In genomic region chr4:119035941-119036737, GRCh38 we compare ENCODE assay signal across 18 cellular contexts.
DNase-seq lines count a peak whose midpoint lies in the region; ATAC-seq and TF ChIP-seq lines count a peak whose summit lies in the region.
"Had no signal": no experiment of that assay in that cellular context is flagged by ENCODE, and none has a peak within 500 bp of the region (broad histone marks: within the 10 kb centered on the region; RNA-seq: fewer than 3 reads in every experiment).

No MANE protein-coding gene starts in this region.

- in situ Hi-C loops in mammary epithelial cell (cut with MboI; ENCODE audit: low sequenced_read_pairs in 2 of 2), result no loop called here

- H3K9me3 Mint-ChIP-seq in osteocyte (ENCODE audit: unreplicated experiment), result no peaks in the 10 kb centered on the region
- H3K9me3 Mint-ChIP-seq: activated naive CD8-positive, alpha-beta T cell treated with anti-CD3 and anti-CD28 coated beads, Interleukin-2, amount 50 U/mL, for 24 hours; CD14-positive monocyte; immature natural killer cell had no signal

- no peak overlapping the region for H3K4me3 ChIP-seq in breast epithelium
- H3K4me3 ChIP-seq in mammary epithelial cell (replicated peaks in 1 of 3; ENCODE audit: insufficient read depth in 1 of 3, low read depth in 2 of 3, low read length in 3 of 3), result no peak overlapping the region
- no peak overlapping the region for H3K4me3 ChIP-seq in foreskin fibroblast (ENCODE audit: low read depth in 1 of 2, low read length in 2 of 2)
- no peak overlapping the region for H3K4me3 ChIP-seq in uterus
- H3K4me3 ChIP-seq: colonic mucosa had no signal

- peak overlapping the region; percentile 15 to 59 for H3K27ac ChIP-seq in breast epithelium
- H3K27ac ChIP-seq in mammary epithelial cell (ENCODE audit: insufficient read depth, low read depth, low read length), result no peak overlapping the region
- peak overlapping the region; percentile 93 to 99 for H3K27ac ChIP-seq in uterus
- H3K27ac ChIP-seq in caudate nucleus (ENCODE audit: low read depth, low read length), result no peak overlapping the region
- H3K27ac ChIP-seq: colonic mucosa, neutrophil had no signal

- CTCF ChIA-PET in mammary epithelial cell (lab: Charles Lee; ENCODE audit: low non-redundant PET), result no interaction called here

- H3K4me1 Mint-ChIP-seq in osteocyte (ENCODE audit: unreplicated experiment), result peaks cover 57% of the 10 kb centered on the region
- H3K4me1 Mint-ChIP-seq: immature natural killer cell had no signal

- no peak for DNase-seq in breast epithelium (ENCODE audit: low spot score in 2 of 2)
- DNase-seq in mammary epithelial cell, result no peak
- peak; percentile 32 to 73 for DNase-seq in foreskin fibroblast
- DNase-seq in osteocyte (ENCODE audit: extremely low spot score, unreplicated experiment), result no peak
- no peak for DNase-seq in uterus
- no peak for DNase-seq in T1000 (lab: John Stamatoyannopoulos, UW)
- no peak for DNase-seq in caudate nucleus (lab: John Stamatoyannopoulos, UW)
- DNase-seq: 8988T; activated naive CD8-positive, alpha-beta T cell treated with anti-CD3 and anti-CD28 coated beads, Interleukin-2, amount 50 U/mL, for 24 hours; colonic mucosa; DMS153; glutamatergic neuron; immature natural killer cell; NCI-H1417; SW 1271 had no signal

- no TSS peak for BruUV-seq in mammary epithelial cell (replicated peaks; lab: Mats Ljungman, UMichigan)

- H3K36me3 Mint-ChIP-seq in osteocyte (ENCODE audit: unreplicated experiment), result no peaks in the 10 kb centered on the region
- H3K36me3 Mint-ChIP-seq: CD14-positive monocyte, immature natural killer cell had no signal

- TF ChIP-seq CTCF in breast epithelium (IDR thresholded peaks at IDR 0.05) (no peak), mammary epithelial cell (conservative IDR thresholded peaks at IDR 0.05 in 1 of 2, IDR thresholded peaks at IDR 0.05 in 1 of 2; ENCODE audit: extremely low read depth in 1 of 2, insufficient read depth in 1 of 2, low read depth in 1 of 2, low read length in 2 of 2) (no peak), foreskin fibroblast (IDR thresholded peaks at IDR 0.05; ENCODE audit: low read depth, low read length) (no peak), osteocyte (IDR thresholded peaks at IDR 0.05) (no peak), uterus (IDR thresholded peaks at IDR 0.05) (no peak)

- H3K36me3 ChIP-seq in breast epithelium, result no peaks in the 10 kb centered on the region
- H3K36me3 ChIP-seq in mammary epithelial cell (ENCODE audit: insufficient read depth, low read length), result no peaks in the 10 kb centered on the region
- no peaks in the 10 kb centered on the region for H3K36me3 ChIP-seq in uterus
- H3K36me3 ChIP-seq: colonic mucosa, neutrophil had no signal

- no peak for ATAC-seq in GM18858 (IDR thresholded peaks at IDR 0.05; ENCODE audit: unreplicated experiment)
- ATAC-seq: activated naive CD8-positive, alpha-beta T cell treated with anti-CD3 and anti-CD28 coated beads, Interleukin-2, amount 50 U/mL, for 24 hours had no signal

- H3K79me2 ChIP-seq in mammary epithelial cell (ENCODE audit: insufficient read depth, low read length), result no peaks in the 10 kb centered on the region

- H3K4me1 ChIP-seq in breast epithelium, result peaks cover 3 to 7% of the 10 kb centered on the region in 2 donors
- peaks cover 20% of the 10 kb centered on the region for H3K4me1 ChIP-seq in mammary epithelial cell (ENCODE audit: insufficient read depth, low read length)
- H3K4me1 ChIP-seq in uterus, result peaks cover 0 to 8% of the 10 kb centered on the region in 2 donors
- H3K4me1 ChIP-seq: colonic mucosa had no signal

- H3K27me3 ChIP-seq in breast epithelium (no peaks in the 10 kb centered on the region), mammary epithelial cell (ENCODE audit: insufficient read depth, low read length) (no peaks in the 10 kb centered on the region), uterus (no peaks in the 10 kb centered on the region)
- H3K27me3 ChIP-seq: colonic mucosa, neutrophil had no signal

- no peaks in the 10 kb centered on the region for H4K20me1 ChIP-seq in mammary epithelial cell (ENCODE audit: insufficient read depth, low read length)

- H3K9me3 ChIP-seq in breast epithelium (no peaks in the 10 kb centered on the region), mammary epithelial cell (replicated peaks; ENCODE audit: insufficient read depth, low read length) (no peaks in the 10 kb centered on the region), uterus (no peaks in the 10 kb centered on the region)
- H3K9me3 ChIP-seq: colonic mucosa, neutrophil had no signal

- intact Hi-C loops in breast epithelium (cut with DNase I; ENCODE audit: low total_unique reads), result no loop called here
- intact Hi-C loops in mammary epithelial cell (cut with micrococcal nuclease), result no loop called here
- intact Hi-C loops in uterus (cut with DNase I; ENCODE audit: low total_unique reads), result loop anchor here (10.0 kb wide), 1 partner anchor 51 kb away; no protein-coding TSS in a partner anchor

- no peak overlapping the region for H2AFZ ChIP-seq in mammary epithelial cell (ENCODE audit: low read depth, low read length)

- 91% methylated on average over 9 of the region's 9 CpGs for WGBS in mammary epithelial cell (ENCODE audit: low coverage, missing lambda C conversion rate)

- dilution Hi-C loops in mammary epithelial cell (cut with HindIII; ENCODE audit: low sequenced_read_pairs), result no loop called here

- H3K27me3 Mint-ChIP-seq in osteocyte (ENCODE audit: unreplicated experiment), result no peaks in the 10 kb centered on the region
- H3K27me3 Mint-ChIP-seq: activated naive CD8-positive, alpha-beta T cell treated with anti-CD3 and anti-CD28 coated beads, Interleukin-2, amount 50 U/mL, for 24 hours had no signal

- H3K4me3 Mint-ChIP-seq in osteocyte (ENCODE audit: unreplicated experiment), result no peak overlapping the region
- H3K4me3 Mint-ChIP-seq: activated naive CD8-positive, alpha-beta T cell treated with anti-CD3 and anti-CD28 coated beads, Interleukin-2, amount 50 U/mL, for 24 hours; CD14-positive monocyte; immature natural killer cell had no signal

- no peak for TF ChIP-seq POLR2A in breast epithelium (IDR thresholded peaks at IDR 0.05)
- TF ChIP-seq POLR2A in uterus (IDR thresholded peaks at IDR 0.05), result no peak

- peak overlapping the region; percentile 64 for H3K27ac Mint-ChIP-seq in osteocyte (ENCODE audit: unreplicated experiment)
- H3K27ac Mint-ChIP-seq: activated naive CD8-positive, alpha-beta T cell treated with anti-CD3 and anti-CD28 coated beads, Interleukin-2, amount 50 U/mL, for 24 hours; immature natural killer cell had no signal

- H3K9ac ChIP-seq in mammary epithelial cell (ENCODE audit: insufficient read depth, low read length), result no peak overlapping the region

- H3K4me2 ChIP-seq in mammary epithelial cell (ENCODE audit: insufficient read depth, low read depth, low read length), result no peak overlapping the region

Comparison
In these comparisons a context has a peak if more than half of its experiments do, and no peak if none do; other contexts are left out.
1. H3K27ac ChIP-seq: peak in breast epithelium (2 of 2) and uterus (2 of 2); none in mammary epithelial cell (single experiment) and caudate nucleus (single experiment).
2. DNase-seq: peak in foreskin fibroblast (2 of 2); none in breast epithelium (0 of 2), mammary epithelial cell (single experiment), osteocyte (single experiment), uterus (0 of 2), T1000 (single experiment) and caudate nucleus (0 of 61).